ENCODE assay signal across 8 cellular contexts in the genomic region with DNA sequence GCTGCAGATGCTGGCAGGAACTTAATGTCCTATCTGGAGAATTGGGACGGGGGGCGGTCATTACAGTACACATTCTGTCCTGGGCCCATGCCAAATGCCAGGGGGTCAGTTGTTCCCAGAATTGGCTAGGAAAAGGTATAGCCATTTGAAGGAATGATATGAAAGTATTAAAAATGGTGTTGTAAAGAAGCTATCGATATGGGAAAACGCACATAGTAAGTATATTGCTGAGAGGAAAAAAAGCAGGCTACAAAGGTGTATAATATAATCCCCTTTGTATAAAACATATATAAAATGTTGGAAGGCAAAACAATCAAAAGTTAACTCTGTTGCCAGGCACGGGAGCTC. TPM values are rescaled to one million over a fixed set of nuclear protein-coding genes. Genes with fewer than 3 reads are reported as not detected.
DNase-seq lines count a peak whose midpoint lies in the region; ATAC-seq and TF ChIP-seq lines count a peak whose summit lies in the region.

No MANE protein-coding gene starts in this region.

- H3K4me3 Mint-ChIP-seq in brain (peak overlapping the region; percentile 87 to 92 (median 89)), mesothelial cell of epicardium (peak overlapping the region; percentile 77)

- peak overlapping the region; percentile 37 to 65 (median 56) for H3K4me3 ChIP-seq in heart left ventricle
- peak overlapping the region; percentile 36 to 52 for H3K4me3 ChIP-seq in uterus

- 33 to 39% (median 36%) methylated on average over 5 of the region's 5 CpGs for WGBS in heart left ventricle, 4 donors

- H3K36me3 ChIP-seq in heart left ventricle (peaks cover 0 to 16% (median 12%) of the 10 kb centered on the region in 9 donors), uterus (no peaks in the 10 kb centered on the region)

- H3K9me3 ChIP-seq in heart left ventricle (no peaks in the 10 kb centered on the region), uterus (no peaks in the 10 kb centered on the region)

- H3K27me3 Mint-ChIP-seq in brain (peaks cover 4% of the 10 kb centered on the region), mesothelial cell of epicardium (ENCODE audit: low read depth) (no peaks in the 10 kb centered on the region)

- H3K27me3 ChIP-seq in heart left ventricle (no peaks in the 10 kb centered on the region), uterus (no peaks in the 10 kb centered on the region)

- H3K27ac Mint-ChIP-seq in brain: peak overlapping the region; percentile 63 to 90 (median 86)
- H3K27ac Mint-ChIP-seq in mesothelial cell of epicardium: peak overlapping the region; percentile 81

- TF ChIP-seq POLR2A in heart left ventricle (IDR thresholded peaks at IDR 0.05): no peak
- no peak for TF ChIP-seq POLR2A in uterus (IDR thresholded peaks at IDR 0.05)

- intact Hi-C loops in heart left ventricle (cut with DNase I): loop anchor here in 1 of 10 donors (5.0 kb wide), 1 partner anchor 62 kb away; no protein-coding TSS in a partner anchor
- intact Hi-C loops in left ventricle myocardium superior (cut with micrococcal nuclease): no loop called here
- intact Hi-C loops in uterus (cut with DNase I; ENCODE audit: low total_unique reads): no loop called here

- H3K4me1 Mint-ChIP-seq in brain: peaks cover 58% of the 10 kb centered on the region
- peaks cover 40% of the 10 kb centered on the region for H3K4me1 Mint-ChIP-seq in mesothelial cell of epicardium

- H3K4me1 ChIP-seq in heart left ventricle (peaks cover 0 to 43% (median 21%) of the 10 kb centered on the region in 12 donors), uterus (peaks cover 0 to 6% of the 10 kb centered on the region in 2 donors)

- H3K9me3 Mint-ChIP-seq in brain (no peaks in the 10 kb centered on the region), mesothelial cell of epicardium (no peaks in the 10 kb centered on the region)

- ATAC-seq in heart left ventricle: no peak
- no peak for ATAC-seq in left ventricle myocardium superior
- ATAC-seq in GM18520 (IDR thresholded peaks at IDR 0.05; ENCODE audit: unreplicated experiment): no peak

- H3K27ac ChIP-seq in heart left ventricle: peak overlapping the region in 9 of 12 donors; percentile 36 to 99 (median 65)
- H3K27ac ChIP-seq in uterus: peak overlapping the region; percentile 63 to 79

- DNase-seq in heart left ventricle (no peak), left ventricle myocardium superior (no peak), mesothelial cell of epicardium (ENCODE audit: low spot score in 2 of 2, unreplicated experiment in 2 of 2) (no peak), uterus (peak in 1 of 2 donors; percentile 47), NCI-H1417 (lab: John Stamatoyannopoulos, UW) (no peak)
- no peak for DNase-seq in stimulated activated CD4-positive, alpha-beta T cell treated with anti-CD3 and anti-CD28 coated beads, Interleukin-12 subunit alpha, Interleukin-12 subunit beta, amount 100 ng/mL, for 4 hours

- TF ChIP-seq CTCF in heart left ventricle (IDR thresholded peaks at IDR 0.05): no peak
- TF ChIP-seq CTCF in brain (conservative IDR thresholded peaks at IDR 0.05): no peak
- no peak for TF ChIP-seq CTCF in mesothelial cell of epicardium (IDR thresholded peaks at IDR 0.05; ENCODE audit: unreplicated experiment)
- no peak for TF ChIP-seq CTCF in uterus (IDR thresholded peaks at IDR 0.05)

- H3K36me3 Mint-ChIP-seq in brain: peaks cover 12% of the 10 kb centered on the region
- H3K36me3 Mint-ChIP-seq in mesothelial cell of epicardium: peaks cover 3% of the 10 kb centered on the region

RNA-seq across cellular contexts. Expression of gene ARHGEF39, which starts 0.5 kb away (rescaled TPM):
- total RNA-seq in heart left ventricle (1 to 10 TPM in 1 of 9 donors, under 1 TPM in 8; 0.11 to 1.2 (median 0.27) TPM), left ventricle myocardium superior (0.45 TPM), mesothelial cell of epicardium (6.3 to 8.0 TPM (median 6.5 TPM) in 3 replicates), uterus (1 to 10 TPM in 3 of 4 donors, not detected in 1; 1.5 to 3.6 (median 2.4) TPM)
- polyA plus RNA-seq in heart left ventricle (under 1 TPM; 0.12 to 0.30 TPM), brain (ENCODE audit: insufficient read depth, low read depth, low replicate concordance) (11.6 TPM)

RNA-seq across cellular contexts. Expression of gene CCDC107, which starts 7.4 kb away (rescaled TPM):
- total RNA-seq in heart left ventricle (10 to 100 TPM; 35.5 to 78.5 (median 43.8) TPM), left ventricle myocardium superior (45.6 TPM), mesothelial cell of epicardium (16.7 to 17.8 TPM (median 17.0 TPM) in 3 replicates), uterus (100 to 1,000 TPM in 1 of 4 donors, 10 to 100 TPM in 2, 1 to 10 TPM in 1; 9.0 to 120 (median 32.1) TPM)
- polyA plus RNA-seq in heart left ventricle (100 to 1,000 TPM in 1 of 2 donors, 10 to 100 TPM in 1; 70.1 to 116 TPM), brain (ENCODE audit: insufficient read depth, low read depth, low replicate concordance) (45.7 TPM)

RNA-seq across cellular contexts. Expression of gene RMRP, which starts 7.6 kb away (rescaled TPM):
- total RNA-seq in heart left ventricle (over 10,000 TPM in 3 of 9 donors, 1,000 to 10,000 TPM in 5, 100 to 1,000 TPM in 1; 462 to 18,741 (median 5,764) TPM), left ventricle myocardium superior (16,495 TPM), mesothelial cell of epicardium (20,234 to 21,305 TPM (median 21,148 TPM) in 3 replicates), uterus (over 10,000 TPM in 2 of 4 donors, 1,000 to 10,000 TPM in 2; 2,632 to 57,722 (median 9,015) TPM)
- polyA plus RNA-seq in heart left ventricle (100 to 1,000 TPM; 118 to 429 TPM), brain (ENCODE audit: insufficient read depth, low read depth, low replicate concordance) (not detected)

RNA-seq across cellular contexts. Expression of gene CA9, which starts 8.3 kb away (rescaled TPM):
- total RNA-seq in heart left ventricle (10 to 100 TPM in 1 of 9 donors, 1 to 10 TPM in 1, under 1 TPM in 1, not detected in 6; 0.47 to 13.9 (median 2.3) TPM), left ventricle myocardium superior (0.64 TPM), mesothelial cell of epicardium (1.1 to 2.3 TPM (median 1.7 TPM) in 3 replicates), uterus (under 1 TPM in 1 of 4 donors, not detected in 3; 0.14 TPM)
- polyA plus RNA-seq in heart left ventricle (under 1 TPM; 0.23 to 0.54 TPM), brain (ENCODE audit: insufficient read depth, low read depth, low replicate concordance) (3.7 TPM)

RNA-seq across cellular contexts. Expression of gene SIT1, which starts 14.7 kb away (rescaled TPM):
- 1 to 10 TPM in 1 of 9 donors, under 1 TPM in 2, not detected in 6; 0.47 to 4.2 (median 0.54) TPM for total RNA-seq in heart left ventricle
- polyA plus RNA-seq in heart left ventricle: under 1 TPM in 1 of 2 donors, not detected in 1; 0.19 TPM
- total RNA-seq in left ventricle myocardium superior: 0.32 TPM
- polyA plus RNA-seq in brain (ENCODE audit: insufficient read depth, low read depth, low replicate concordance): 2.0 TPM
- total RNA-seq in mesothelial cell of epicardium: not detected in 3 replicates
- under 1 TPM in 2 of 4 donors, not detected in 2; 0.21 to 0.51 TPM for total RNA-seq in uterus
